In the genomic region with DNA sequence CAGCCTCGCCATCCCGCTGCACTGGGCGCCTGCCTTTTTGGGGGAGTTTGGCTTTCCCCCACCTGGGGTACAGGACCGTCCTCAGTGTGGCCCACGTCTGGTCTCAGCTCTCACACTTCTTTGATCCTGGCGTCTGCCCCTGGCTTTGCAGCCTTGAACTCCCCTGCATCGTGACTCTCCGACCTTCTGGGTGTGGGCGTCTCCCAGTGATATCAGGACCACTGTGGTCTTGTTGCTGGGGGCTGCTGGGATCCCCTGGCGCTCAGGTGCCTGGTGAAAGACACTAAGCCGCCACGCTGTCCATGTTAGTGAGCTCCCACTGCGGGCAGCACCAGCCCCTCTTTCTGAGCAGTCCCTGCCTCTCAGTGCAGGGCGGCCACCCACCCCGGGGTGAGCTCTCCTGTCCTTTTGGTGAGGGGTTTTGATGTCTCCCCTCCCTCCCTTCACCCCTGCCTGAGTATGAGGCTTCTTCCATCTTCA, we compare ENCODE assay signal across 9 cellular contexts. TPM values are rescaled to one million over a fixed set of nuclear protein-coding genes. Genes with fewer than 3 reads are reported as not detected.
A peak's percentile ranks its signal among the peaks of the same experiment; 100 is the strongest.
DNase-seq lines count a peak whose midpoint lies in the region; ATAC-seq and TF ChIP-seq lines count a peak whose summit lies in the region.
"Had no signal": no experiment of that assay in that cellular context is flagged by ENCODE, and none has a peak within 500 bp of the region (broad histone marks: within the 10 kb centered on the region; RNA-seq: fewer than 3 reads in every experiment).

No MANE protein-coding gene starts in this region.

- intact Hi-C loops in naive thymus-derived CD4-positive, alpha-beta T cell (cut with micrococcal nuclease) = loop anchor here in 1 of 2 donors (10.0 kb wide), 1 partner anchor 326 kb away; the partner anchor contains the start of gene LENG9
- intact Hi-C loops in posterior cingulate gyrus (cut with DNase I) = no loop called here

- H3K36me3 ChIP-seq in MG63 = peaks cover 55% of the 10 kb centered on the region
- peaks cover 9 to 33% (median 15%) of the 10 kb centered on the region in 3 experiments for H3K36me3 ChIP-seq in naive thymus-derived CD4-positive, alpha-beta T cell (ENCODE audit: control insufficient read depth in 2 of 3, insufficient read depth in 3 of 3, low read length in 3 of 3)

- H3K27ac ChIP-seq in naive thymus-derived CD4-positive, alpha-beta T cell (ENCODE audit: low read depth, low read length) = peak overlapping the region; percentile 97

- H3K27me3 ChIP-seq in MG63 = no peaks in the 10 kb centered on the region
- no peaks in the 10 kb centered on the region for H3K27me3 ChIP-seq in naive thymus-derived CD4-positive, alpha-beta T cell (ENCODE audit: control insufficient read depth in 2 of 2, insufficient read depth in 2 of 2, low read length in 2 of 2)

- H3K4me3 Mint-ChIP-seq in chondrocyte (ENCODE audit: unreplicated experiment) = peak overlapping the region; percentile 81
- peak overlapping the region; percentile 80 to 98 (median 85) for H3K4me3 Mint-ChIP-seq in naive thymus-derived CD4-positive, alpha-beta T cell

- H3K4me1 Mint-ChIP-seq in chondrocyte (ENCODE audit: low read depth) = peaks cover 51% of the 10 kb centered on the region
- H3K4me1 Mint-ChIP-seq in naive thymus-derived CD4-positive, alpha-beta T cell = peaks cover 38 to 60% (median 47%) of the 10 kb centered on the region in 7 donors

- TF ChIP-seq CTCF in AG04449 (IDR thresholded peaks at IDR 0.05; ENCODE audit: insufficient read depth, low read length, missing control alignments) (no peak), chondrocyte (IDR thresholded peaks at IDR 0.05) (no peak)

- peak overlapping the region; percentile 78 for H3K4me3 ChIP-seq in AG04449 (ENCODE audit: low read depth, low read length)
- peak overlapping the region; percentile 91 for H3K4me3 ChIP-seq in MG63
- peak overlapping the region; percentile 66 for H3K4me3 ChIP-seq in naive thymus-derived CD4-positive, alpha-beta T cell (ENCODE audit: low read length)

- no peaks in the 10 kb centered on the region for H3K9me3 Mint-ChIP-seq in chondrocyte (ENCODE audit: low read depth)
- H3K9me3 Mint-ChIP-seq in naive thymus-derived CD4-positive, alpha-beta T cell = peaks cover 0 to 3% (median 0%) of the 10 kb centered on the region in 11 donors

- POLR2A ChIA-PET in AG04449 (lab: Yijun Ruan, JAX) = interaction anchor here (0.6 kb wide), 1 partner anchor 232 kb away, joined by 3 read pairs; no protein-coding TSS in a partner anchor
- POLR2A ChIA-PET in naive thymus-derived CD4-positive, alpha-beta T cell (lab: Charles Lee) = interaction anchor here (0.6 to 9.6 kb wide), 4 partner anchors 16 to 1009 kb away, joined by 6 to 173 read pairs (median 67); partner anchors contain the start of genes LENG1, MBOAT7, PRPF31 and TFPT

- H3K27ac Mint-ChIP-seq in chondrocyte (ENCODE audit: unreplicated experiment) = peak overlapping the region; percentile 92
- peak overlapping the region; percentile 85 to 94 (median 92) for H3K27ac Mint-ChIP-seq in naive thymus-derived CD4-positive, alpha-beta T cell

- no peaks in the 10 kb centered on the region for H3K9me3 ChIP-seq in MG63
- no peaks in the 10 kb centered on the region for H3K9me3 ChIP-seq in naive thymus-derived CD4-positive, alpha-beta T cell (ENCODE audit: control insufficient read depth in 2 of 3, low read length in 3 of 3)

- peaks cover 7% of the 10 kb centered on the region for H3K36me3 Mint-ChIP-seq in chondrocyte (ENCODE audit: low read depth)
- peaks cover 0 to 22% (median 7%) of the 10 kb centered on the region in 5 donors for H3K36me3 Mint-ChIP-seq in naive thymus-derived CD4-positive, alpha-beta T cell

- ATAC-seq in naive thymus-derived CD4-positive, alpha-beta T cell = no peak

- CTCF ChIA-PET in AG04449 (lab: Yijun Ruan, JAX) = interaction anchor here (1.3 kb wide), 1 partner anchor 12 kb away, joined by 3 read pairs; no protein-coding TSS in a partner anchor
- CTCF ChIA-PET in naive thymus-derived CD4-positive, alpha-beta T cell (lab: Charles Lee) = interaction anchor here (0.5 kb wide), 1 partner anchor 37 kb away, joined by 6 read pairs; no protein-coding TSS in a partner anchor

- peaks cover 19 to 26% of the 10 kb centered on the region in 2 donors for H3K4me1 ChIP-seq in naive thymus-derived CD4-positive, alpha-beta T cell (ENCODE audit: control insufficient read depth in 2 of 2, insufficient read depth in 2 of 2, low read length in 2 of 2)

- peaks cover 4% of the 10 kb centered on the region for H3K27me3 Mint-ChIP-seq in chondrocyte (ENCODE audit: low read depth)
- H3K27me3 Mint-ChIP-seq in naive thymus-derived CD4-positive, alpha-beta T cell = no peaks in the 10 kb centered on the region

- no peak for DNase-seq in AG04449 (ENCODE audit: low read depth, low spot score)
- DNase-seq in MG63 = no peak
- no peak for DNase-seq in chondrocyte (ENCODE audit: low spot score)
- no peak for DNase-seq in naive thymus-derived CD4-positive, alpha-beta T cell
- DNase-seq in NCI-H2196 treated with DMSO at 0.1 percent for 48 hours (lab: John Stamatoyannopoulos, UW; ENCODE audit: unreplicated experiment) = no peak
- DNase-seq in NCI-H1436 (lab: John Stamatoyannopoulos, UW) = no peak
- no peak for DNase-seq in retina
- DNase-seq in posterior cingulate gyrus = no peak

RNA-seq across cellular contexts. Expression of gene CNOT3, which starts 1.3 kb away (rescaled TPM):
- 9.0 and 38.0 TPM in 2 replicates for total RNA-seq in MG63 (2014; rRNA removed; shearing (Covaris generic); ENCODE audit: low replicate concordance)
- total RNA-seq in chondrocyte = 33.1 to 47.3 TPM (median 33.7 TPM) in 3 replicates
- 10 to 100 TPM; 38.0 to 84.6 (median 63.9) TPM for total RNA-seq in naive thymus-derived CD4-positive, alpha-beta T cell
- 10 to 100 TPM; 10.1 to 13.1 TPM for polyA plus RNA-seq in naive thymus-derived CD4-positive, alpha-beta T cell

RNA-seq across cellular contexts. Expression of gene LENG1, which starts 20.7 kb away (rescaled TPM):
- total RNA-seq in MG63 (2014; rRNA removed; shearing (Covaris generic); ENCODE audit: low replicate concordance) = 11.1 and 18.2 TPM in 2 replicates
- total RNA-seq in chondrocyte = 4.4 to 6.0 TPM (median 4.5 TPM) in 3 replicates
- total RNA-seq in naive thymus-derived CD4-positive, alpha-beta T cell = 10 to 100 TPM in 3 of 5 experiments, 1 to 10 TPM in 2; 7.1 to 20.4 (median 11.8) TPM
- 10 to 100 TPM; 11.9 to 13.5 TPM for polyA plus RNA-seq in naive thymus-derived CD4-positive, alpha-beta T cell

RNA-seq across cellular contexts. Expression of gene PRPF31, which starts 23.3 kb away (rescaled TPM):
- 88.3 and 112 TPM in 2 replicates for total RNA-seq in MG63 (2014; rRNA removed; shearing (Covaris generic); ENCODE audit: low replicate concordance)
- total RNA-seq in chondrocyte = 45.8 to 62.5 TPM (median 45.9 TPM) in 3 replicates
- 10 to 100 TPM; 51.8 to 82.1 (median 71.0) TPM for total RNA-seq in naive thymus-derived CD4-positive, alpha-beta T cell
- 10 to 100 TPM; 74.8 to 87.4 TPM for polyA plus RNA-seq in naive thymus-derived CD4-positive, alpha-beta T cell

RNA-seq across cellular contexts. Expression of gene TFPT, which starts 23.4 kb away (rescaled TPM):
- total RNA-seq in MG63 (2014; rRNA removed; shearing (Covaris generic); ENCODE audit: low replicate concordance) = 23.9 and 36.5 TPM in 2 replicates
- 23.3 to 28.5 TPM (median 28.0 TPM) in 3 replicates for total RNA-seq in chondrocyte
- total RNA-seq in naive thymus-derived CD4-positive, alpha-beta T cell = 10 to 100 TPM; 13.4 to 46.5 (median 14.6) TPM
- polyA plus RNA-seq in naive thymus-derived CD4-positive, alpha-beta T cell = 10 to 100 TPM; 15.2 to 21.6 TPM

RNA-seq across cellular contexts. Expression of gene TMC4, which starts 34.1 kb away (rescaled TPM):
- total RNA-seq in MG63 (2014; rRNA removed; shearing (Covaris generic); ENCODE audit: low replicate concordance) = not detected in 2 replicates
- total RNA-seq in chondrocyte = 0.73 to 3.7 TPM (median 3.2 TPM) in 3 replicates
- total RNA-seq in naive thymus-derived CD4-positive, alpha-beta T cell = 1 to 10 TPM in 3 of 5 experiments, not detected in 2; 1.0 to 5.9 (median 1.2) TPM
- polyA plus RNA-seq in naive thymus-derived CD4-positive, alpha-beta T cell = under 1 TPM in 1 of 2 donors, not detected in 1; 0.20 TPM
- total RNA-seq: activated CD8-positive, alpha-beta memory T cell treated with anti-CD3 and anti-CD28 coated beads for 36 hours had no signal
